In the genomic region with DNA sequence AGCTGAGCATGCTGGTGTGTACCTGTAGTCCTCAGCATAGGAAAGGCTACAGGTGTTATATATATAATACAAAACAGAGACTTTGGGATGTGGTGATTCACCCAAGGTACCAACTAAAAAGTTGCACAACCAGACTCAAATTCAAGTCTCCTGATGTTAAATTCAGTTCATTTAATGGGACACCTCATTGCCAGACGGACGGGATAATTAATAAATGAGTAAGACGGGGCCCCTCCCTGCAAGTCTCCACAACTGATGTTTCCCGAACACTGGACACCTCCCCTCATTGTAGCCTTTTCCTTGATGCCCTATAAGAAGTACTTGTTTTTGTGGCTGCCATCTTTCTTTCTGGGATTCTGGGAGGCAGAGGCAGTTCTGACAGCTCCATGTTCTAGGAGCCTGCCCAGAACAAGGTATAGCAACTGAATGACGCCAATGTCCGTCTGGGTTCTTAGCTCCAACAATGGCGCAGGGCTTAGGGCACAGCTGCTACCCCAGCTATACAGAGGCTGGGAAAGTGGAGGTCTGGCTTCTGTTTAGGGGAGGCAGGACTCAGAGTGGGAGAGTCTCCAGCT, we compare ENCODE assay signal across 31 cellular contexts.
"Had no signal": no experiment of that assay in that cellular context is flagged by ENCODE, and none has a peak within 500 bp of the region (broad histone marks: within the 10 kb centered on the region; RNA-seq: fewer than 3 reads in every experiment).

No MANE protein-coding gene starts in this region.

- H3K36me3 ChIP-seq: brain microvascular endothelial cell, cardiac muscle cell, SJCRH30, WERI-Rb-1 had no signal

- H3K9me3 ChIP-seq: SJCRH30 had no signal

- DNase-seq: activated CD4-positive, alpha-beta memory T cell treated with anti-CD3 and anti-CD28 coated beads, Interleukin-2, amount 10 ng/mL, durations not matched to agents 7 days and 5 days; activated CD4-positive, alpha-beta T cell treated with anti-CD3 and anti-CD28 coated beads for 1 hour; activated CD4-positive, alpha-beta T cell treated with anti-CD3 and anti-CD28 coated beads for 48 hours; activated CD4-positive, CD25-positive, alpha-beta regulatory T cell; activated CD8-positive, alpha-beta memory T cell treated with anti-CD3 and anti-CD28 coated beads for 24 hours; activated CD8-positive, alpha-beta memory T cell treated with anti-CD3 and anti-CD28 coated beads, Interleukin-2, amount 10 ng/mL, durations not matched to agents 7 days and 5 days; activated effector memory CD4-positive, alpha-beta T cell treated with anti-CD3 and anti-CD28 coated beads, Interleukin-2, amount 50 U/mL, for 16 hours; activated naive CD4-positive, alpha-beta T cell; activated naive CD4-positive, alpha-beta T cell treated with anti-CD3 and anti-CD28 coated beads, Interleukin-2, amount 50 U/mL, for 16 hours; activated naive CD8-positive, alpha-beta T cell treated with anti-CD3 and anti-CD28 coated beads for 36 hours; activated T-cell treated with anti-CD3 and anti-CD28 coated beads, Interleukin-2, amount 50 U/mL, for 1 hour; activated T-cell treated with anti-CD3 and anti-CD28 coated beads, Interleukin-2, amount 50 U/mL, for 72 hours; amniotic stem cell; aorta; brain microvascular endothelial cell; NCI-H1048; NCI-H1105 treated with DMSO at 0.1 percent for 48 hours; NCI-H1436; NCI-H1694; NCI-H1930; NCI-H2081 treated with DMSO at 0.1 percent for 48 hours; NCI-H345; NCI-H524 treated with DMSO at 0.1 percent for 48 hours; SHP77; SJCRH30; T1000; WERI-Rb-1 had no signal

- H3K4me3 Mint-ChIP-seq: activated CD4-positive, alpha-beta memory T cell treated with anti-CD3 and anti-CD28 coated beads, Interleukin-2, amount 10 ng/mL, durations not matched to agents 7 days and 5 days; activated CD8-positive, alpha-beta memory T cell treated with anti-CD3 and anti-CD28 coated beads, Interleukin-2, amount 10 ng/mL, durations not matched to agents 7 days and 5 days; activated naive CD8-positive, alpha-beta T cell treated with anti-CD3 and anti-CD28 coated beads for 36 hours; activated T-cell treated with anti-CD3 and anti-CD28 coated beads, Interleukin-2, amount 50 U/mL, for 72 hours; activated T-helper 17 cell treated with anti-CD3 and anti-CD28 coated beads, Interleukin-2, amount 50 U/mL, for 72 hours had no signal

- H3K4me1 Mint-ChIP-seq: activated naive CD8-positive, alpha-beta T cell treated with anti-CD3 and anti-CD28 coated beads for 36 hours; activated T-helper 17 cell treated with anti-CD3 and anti-CD28 coated beads, Interleukin-2, amount 50 U/mL, for 72 hours had no signal

- H3K4me1 ChIP-seq: SJCRH30 had no signal

- H3K27ac ChIP-seq: brain microvascular endothelial cell, cardiac muscle cell, SJCRH30, SK-N-MC, WERI-Rb-1 had no signal

- H3K36me3 Mint-ChIP-seq: activated CD8-positive, alpha-beta memory T cell treated with anti-CD3 and anti-CD28 coated beads, Interleukin-2, amount 10 ng/mL, durations not matched to agents 7 days and 5 days; activated naive CD8-positive, alpha-beta T cell treated with anti-CD3 and anti-CD28 coated beads for 36 hours had no signal

- H3K4me3 ChIP-seq: cardiac muscle cell, SJCRH30, SK-N-MC had no signal

- H3K27ac Mint-ChIP-seq: activated CD4-positive, alpha-beta memory T cell treated with anti-CD3 and anti-CD28 coated beads, Interleukin-2, amount 10 ng/mL, durations not matched to agents 7 days and 5 days; activated CD8-positive, alpha-beta memory T cell treated with anti-CD3 and anti-CD28 coated beads, Interleukin-2, amount 10 ng/mL, durations not matched to agents 7 days and 5 days; activated naive CD8-positive, alpha-beta T cell treated with anti-CD3 and anti-CD28 coated beads for 36 hours; activated T-cell treated with anti-CD3 and anti-CD28 coated beads, Interleukin-2, amount 50 U/mL, for 72 hours; activated T-helper 17 cell treated with anti-CD3 and anti-CD28 coated beads, Interleukin-2, amount 50 U/mL, for 72 hours had no signal

- ATAC-seq: activated CD8-positive, alpha-beta memory T cell treated with anti-CD3 and anti-CD28 coated beads, Interleukin-2, amount 10 ng/mL, durations not matched to agents 7 days and 5 days; activated T-cell treated with anti-CD3 and anti-CD28 coated beads, Interleukin-2, amount 50 U/mL, for 72 hours; activated T-helper 17 cell treated with anti-CD3 and anti-CD28 coated beads, Interleukin-2, amount 50 U/mL, for 72 hours; Panc1 had no signal

- H3K9me3 Mint-ChIP-seq: activated CD4-positive, alpha-beta memory T cell treated with anti-CD3 and anti-CD28 coated beads, Interleukin-2, amount 10 ng/mL, durations not matched to agents 7 days and 5 days; activated naive CD8-positive, alpha-beta T cell treated with anti-CD3 and anti-CD28 coated beads for 36 hours; activated T-cell treated with anti-CD3 and anti-CD28 coated beads, Interleukin-2, amount 50 U/mL, for 72 hours; activated T-helper 17 cell treated with anti-CD3 and anti-CD28 coated beads, Interleukin-2, amount 50 U/mL, for 72 hours had no signal

- H3K27me3 Mint-ChIP-seq: activated CD4-positive, alpha-beta memory T cell treated with anti-CD3 and anti-CD28 coated beads, Interleukin-2, amount 10 ng/mL, durations not matched to agents 7 days and 5 days; activated CD8-positive, alpha-beta memory T cell treated with anti-CD3 and anti-CD28 coated beads, Interleukin-2, amount 10 ng/mL, durations not matched to agents 7 days and 5 days; activated T-helper 17 cell treated with anti-CD3 and anti-CD28 coated beads, Interleukin-2, amount 50 U/mL, for 72 hours had no signal

- H3K27me3 ChIP-seq: brain microvascular endothelial cell, cardiac muscle cell, SJCRH30 had no signal
